ENCODE assay signal across 23 cellular contexts in genomic region chr7:30406664-30407425, GRCh38.
DNase-seq lines count a peak whose midpoint lies in the region; ATAC-seq, FAIRE-seq and TF ChIP-seq lines count a peak whose summit lies in the region.
"Had no signal": no experiment of that assay in that cellular context is flagged by ENCODE, and none has a peak within 500 bp of the region (broad histone marks: within the 10 kb centered on the region; RNA-seq: fewer than 3 reads in every experiment).

No MANE protein-coding gene starts in this region.

- FAIRE-seq in astrocyte (lab: Jason Lieb, UNC): no peak
- FAIRE-seq: GM12892, HepG2 had no signal

- H4K20me1 ChIP-seq in astrocyte (ENCODE audit: insufficient read depth, low read length): no peaks in the 10 kb centered on the region

- peak; percentile 70 to 81 (median 75) for ATAC-seq in heart left ventricle
- ATAC-seq in HG02981 (IDR thresholded peaks at IDR 0.05; ENCODE audit: unreplicated experiment): no peak
- ATAC-seq: HepG2 had no signal

- no peaks in the 10 kb centered on the region for H3K27me3 ChIP-seq in astrocyte (ENCODE audit: insufficient read depth, low read length)
- H3K27me3 ChIP-seq in heart left ventricle: no peaks in the 10 kb centered on the region
- H3K27me3 ChIP-seq in suprapubic skin: no peaks in the 10 kb centered on the region
- H3K27me3 ChIP-seq: BLaER1 treated with 17β-estradiol and CSF1 and Interleukin-3, amounts not matched to agents 10 nM and 100 nM; esophagus muscularis mucosa; hepatocyte; right lobe of liver had no signal

- peaks cover 2% of the 10 kb centered on the region for H3K4me1 Mint-ChIP-seq in astrocyte (ENCODE audit: low read depth, unreplicated experiment)
- H3K4me1 Mint-ChIP-seq: mesothelial cell of epicardium had no signal

- no peaks in the 10 kb centered on the region for H3K79me2 ChIP-seq in astrocyte (ENCODE audit: insufficient read depth, low read length)
- H3K79me2 ChIP-seq: hepatocyte had no signal

- no peaks in the 10 kb centered on the region for H3K27me3 Mint-ChIP-seq in astrocyte (ENCODE audit: low read depth, unreplicated experiment)

- no peaks in the 10 kb centered on the region for H3K9me3 Mint-ChIP-seq in astrocyte (ENCODE audit: unreplicated experiment)
- H3K9me3 Mint-ChIP-seq: mesothelial cell of epicardium had no signal

- H3K4me3 ChIP-seq in astrocyte (ENCODE audit: insufficient read depth, low read depth, low read length): no peak overlapping the region
- no peak overlapping the region for H3K4me3 ChIP-seq in heart left ventricle
- no peak overlapping the region for H3K4me3 ChIP-seq in suprapubic skin
- H3K4me3 ChIP-seq: BLaER1 treated with 17β-estradiol and CSF1 and Interleukin-3, amounts not matched to agents 10 nM and 100 nM; esophagus muscularis mucosa; hepatocyte; right lobe of liver had no signal

- intact Hi-C loops in heart left ventricle (cut with DNase I): loop anchor here in 1 of 10 donors (10.0 kb wide), 1 partner anchor 242 kb away; no protein-coding TSS in a partner anchor

- H3K4me2 ChIP-seq in astrocyte (ENCODE audit: low read length): no peak overlapping the region
- H3K4me2 ChIP-seq: BLaER1 treated with 17β-estradiol and CSF1 and Interleukin-3, amounts not matched to agents 10 nM and 100 nM; hepatocyte had no signal

- 63 to 73% (median 71%) methylated on average over 13 of the region's 13 CpGs for WGBS in heart left ventricle, 4 donors
- 76% methylated on average over 13 of the region's 13 CpGs for WGBS in suprapubic skin

- H3K27ac Mint-ChIP-seq in astrocyte (ENCODE audit: unreplicated experiment): no peak overlapping the region
- H3K27ac Mint-ChIP-seq: mesothelial cell of epicardium had no signal

- TF ChIP-seq POLR2A in heart left ventricle (IDR thresholded peaks at IDR 0.05): no peak
- no peak for TF ChIP-seq POLR2A in suprapubic skin (IDR thresholded peaks at IDR 0.05)

- no peak overlapping the region for H3K27ac ChIP-seq in astrocyte (ENCODE audit: low read depth, low read length)
- H3K27ac ChIP-seq in heart left ventricle: peak overlapping the region in 4 of 12 donors; percentile 10 to 56 (median 35)
- peak overlapping the region; percentile 74 for H3K27ac ChIP-seq in suprapubic skin
- H3K27ac ChIP-seq: 22Rv1; BLaER1 treated with 17β-estradiol and CSF1 and Interleukin-3, amounts not matched to agents 10 nM and 100 nM; esophagus muscularis mucosa; hepatocyte; right lobe of liver had no signal

- DNase-seq in DMS 273 (lab: John Stamatoyannopoulos, UW; ENCODE audit: unreplicated experiment) (peak; percentile 50), DMS 273 treated with DMSO at 0.1 percent for 48 hours (lab: John Stamatoyannopoulos, UW) (no peak), astrocyte (ENCODE audit: low read depth) (peak; percentile 75), heart left ventricle (peak in 1 of 5 donors; percentile 38), suprapubic skin (ENCODE audit: low spot score in 2 of 2) (no peak)
- DNase-seq in stimulated activated CD4-positive, alpha-beta T cell treated with anti-CD3 and anti-CD28 coated beads, Interleukin-4, amount 100 ng/mL, for 24 hours: no peak
- DNase-seq in stimulated activated CD4-positive, alpha-beta T cell treated with anti-CD3 and anti-CD28 coated beads, Interleukin-1b, Interleukin-23, amount 100 ng/mL, for 48 hours: no peak
- DNase-seq: activated naive CD4-positive, alpha-beta T cell treated with anti-CD3 and anti-CD28 coated beads, Interleukin-2, amount 50 U/mL, for 16 hours; activated T-cell treated with anti-CD3 and anti-CD28 coated beads for 4 hours; kidney glomerular epithelial cell; NCI-H2081; NCI-H524; right lobe of liver; stimulated activated CD4-positive, alpha-beta T cell treated with anti-CD3 and anti-CD28 coated beads, Interleukin-4, amount 100 ng/mL, for 4 hours; stimulated activated CD8-positive, alpha-beta memory T cell treated with anti-CD3 and anti-CD28 coated beads, Interleukin-4, amount 100 ng/mL, for 48 hours had no signal

- H3K4me1 ChIP-seq in astrocyte (ENCODE audit: insufficient read depth, low read length): no peaks in the 10 kb centered on the region
- H3K4me1 ChIP-seq in heart left ventricle: peaks cover 0 to 6% (median 0%) of the 10 kb centered on the region in 12 donors
- H3K4me1 ChIP-seq in suprapubic skin: peaks cover 10% of the 10 kb centered on the region

- no peak for TF ChIP-seq EP300 in suprapubic skin (IDR thresholded peaks at IDR 0.05)

- H3K9me3 ChIP-seq in astrocyte (ENCODE audit: insufficient read depth, low read depth, low read length) (no peaks in the 10 kb centered on the region), heart left ventricle (no peaks in the 10 kb centered on the region), suprapubic skin (no peaks in the 10 kb centered on the region)
- H3K9me3 ChIP-seq: BLaER1 treated with 17β-estradiol and CSF1 and Interleukin-3, amounts not matched to agents 10 nM and 100 nM; esophagus muscularis mucosa; right lobe of liver had no signal

- TF ChIP-seq CTCF in astrocyte (IDR thresholded peaks at IDR 0.05; ENCODE audit: insufficient read depth, low read depth, low read length) (no peak), heart left ventricle (IDR thresholded peaks at IDR 0.05) (no peak), suprapubic skin (IDR thresholded peaks at IDR 0.05) (no peak)

- H3K36me3 ChIP-seq in astrocyte (ENCODE audit: insufficient read depth, low read length): no peaks in the 10 kb centered on the region
- H3K36me3 ChIP-seq in heart left ventricle: peaks cover 0 to 15% (median 0%) of the 10 kb centered on the region in 9 donors
- H3K36me3 ChIP-seq in suprapubic skin: peaks cover 9% of the 10 kb centered on the region
- H3K36me3 ChIP-seq: right lobe of liver had no signal

- no peak overlapping the region for H3K4me3 Mint-ChIP-seq in astrocyte (ENCODE audit: unreplicated experiment)
- H3K4me3 Mint-ChIP-seq: mesothelial cell of epicardium had no signal

- H3K36me3 Mint-ChIP-seq in astrocyte (ENCODE audit: low read depth, unreplicated experiment): peaks cover 11% of the 10 kb centered on the region

- H2AFZ ChIP-seq in astrocyte (ENCODE audit: low read depth, low read length): no peak overlapping the region
- H2AFZ ChIP-seq: hepatocyte had no signal

- H3K9ac ChIP-seq in astrocyte (ENCODE audit: low read length): no peak overlapping the region
- H3K9ac ChIP-seq: BLaER1 treated with 17β-estradiol and CSF1 and Interleukin-3, amounts not matched to agents 10 nM and 100 nM had no signal

Comparison
In these comparisons a context has a peak if more than half of its experiments do, and no peak if none do; other contexts are left out.
1. DNase-seq: peak in DMS 273 (single experiment) and astrocyte (single experiment); none in DMS 273 treated with DMSO at 0.1 percent for 48 hours (single experiment), suprapubic skin (0 of 2), stimulated activated CD4-positive, alpha-beta T cell treated with anti-CD3 and anti-CD28 coated beads, Interleukin-4, amount 100 ng/mL, for 24 hours (single experiment) and stimulated activated CD4-positive, alpha-beta T cell treated with anti-CD3 and anti-CD28 coated beads, Interleukin-1b, Interleukin-23, amount 100 ng/mL, for 48 hours (single experiment).